In the genomic region with DNA sequence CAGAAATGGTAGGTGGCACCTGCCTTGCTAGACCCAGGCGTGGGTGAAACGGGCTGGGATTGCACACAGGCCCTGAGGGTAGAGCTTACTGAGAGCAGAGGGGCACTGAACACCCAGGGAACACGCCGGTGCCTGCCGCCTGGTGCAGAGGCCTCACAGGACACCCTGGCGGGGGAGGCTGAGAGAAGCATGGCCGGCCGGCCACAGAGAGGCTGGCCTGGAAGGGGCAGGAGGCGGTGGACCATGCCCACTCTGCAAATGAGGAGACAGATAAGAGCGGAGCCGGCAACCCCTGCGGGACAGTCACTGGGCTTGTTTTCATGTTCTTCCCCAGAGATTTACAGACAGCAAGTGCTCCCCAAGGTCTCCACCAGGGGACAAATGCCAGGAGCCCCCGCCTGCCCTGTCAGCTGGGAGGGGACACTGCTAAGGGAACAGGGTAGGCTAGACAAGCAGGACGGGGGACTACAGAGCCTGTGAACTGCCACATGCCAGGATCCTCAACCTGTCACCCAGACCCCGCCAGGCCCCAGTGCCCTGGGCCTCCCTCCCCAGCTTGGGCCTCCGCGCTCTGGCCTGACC, we compare ENCODE assay signal across 15 cellular contexts. TPM values are rescaled to one million over a fixed set of nuclear protein-coding genes. Genes with fewer than 3 reads are reported as not detected.
DNase-seq lines count a peak whose midpoint lies in the region; ATAC-seq and TF ChIP-seq lines count a peak whose summit lies in the region.
"Had no signal": no experiment of that assay in that cellular context is flagged by ENCODE, and none has a peak within 500 bp of the region (broad histone marks: within the 10 kb centered on the region; RNA-seq: fewer than 3 reads in every experiment).

No MANE protein-coding gene starts in this region.

- H3K4me2 ChIP-seq in H9 (ENCODE audit: insufficient read depth, insufficient read length, low read length) = no peak overlapping the region

- H3T11ph ChIP-seq in H9 (ENCODE audit: low read length) = no peak overlapping the region

- H3K23ac ChIP-seq in H9 (ENCODE audit: insufficient read length, low read depth, low read length) = no peak overlapping the region

- no peak overlapping the region for H3K27ac ChIP-seq in H9 (ENCODE audit: insufficient read length, low read depth, low read length)
- H3K27ac ChIP-seq in brain microvascular endothelial cell = no peak overlapping the region

- H3K9ac ChIP-seq in H9 (ENCODE audit: extremely low read depth, insufficient read length, low read length) = no peak overlapping the region

- H3K4me1 ChIP-seq in Caco-2 = peaks cover 57% of the 10 kb centered on the region
- H3K4me1 ChIP-seq in H9 (ENCODE audit: insufficient read depth, low read length) = peaks cover 5% of the 10 kb centered on the region; the same call in 1 of the 2 replicates

- no peak overlapping the region for H2BK15ac ChIP-seq in H9 (ENCODE audit: low read depth, low read length)

- H2BK20ac ChIP-seq in H9 (ENCODE audit: low read depth, low read length, poor library complexity, severe bottlenecking) = no peak overlapping the region

- H3K4me3 ChIP-seq in Caco-2 (ENCODE audit: low read depth, low read length) (no peak overlapping the region), brain microvascular endothelial cell (ENCODE audit: low read depth, low read length) (no peak overlapping the region)

- DNase-seq in Caco-2 (no peak), H9 (no peak), brain microvascular endothelial cell (no peak), neural crest cell (ENCODE audit: low read depth, low spot score) (no peak), NCI-H146 (lab: John Stamatoyannopoulos, UW) (no peak)
- DNase-seq in activated naive CD4-positive, alpha-beta T cell treated with Interleukin-2 at 50 U/mL for 16 hours = no peak
- DNase-seq: ACHN; AML-193; Calu3; CD4-positive, alpha-beta T cell; DMS53; NCI-H1436; NCI-H2029 treated with DMSO at 0.1 percent for 48 hours; NCI-H774 had no signal

- no peak overlapping the region for H2BK120ac ChIP-seq in H9 (ENCODE audit: low read depth, low read length, poor library complexity, severe bottlenecking)

- no peaks in the 10 kb centered on the region for H3K9me3 ChIP-seq in Caco-2
- H3K9me3 ChIP-seq in H9 (ENCODE audit: control insufficient read depth, low read depth, low read length) = no peaks in the 10 kb centered on the region

- peaks cover 56% of the 10 kb centered on the region for H3K4me1 Mint-ChIP-seq in Caco-2 (ENCODE audit: low read depth, unreplicated experiment)
- H3K4me1 Mint-ChIP-seq in H9 = peaks cover 24 to 42% of the 10 kb centered on the region in 2 experiments
- peaks cover 22% of the 10 kb centered on the region for H3K4me1 Mint-ChIP-seq in neural crest cell

- no peak overlapping the region for H2AK5ac ChIP-seq in H9 (ENCODE audit: insufficient read length, low read length)

- peak overlapping the region; percentile 42 for H3K27ac Mint-ChIP-seq in Caco-2 (ENCODE audit: unreplicated experiment)
- no peak overlapping the region for H3K27ac Mint-ChIP-seq in H9
- H3K27ac Mint-ChIP-seq in neural crest cell (ENCODE audit: unreplicated experiment) = no peak overlapping the region
- H3K27ac Mint-ChIP-seq: CD4-positive, alpha-beta T cell had no signal

- WGBS in H9 (ENCODE audit: extremely low coverage, insufficient read length, low lambda C conversion rate) = no CpG with 5 or more reads among the region's 17 CpGs

- H3K4me3 Mint-ChIP-seq in Caco-2 (ENCODE audit: unreplicated experiment) = no peak overlapping the region
- H3K4me3 Mint-ChIP-seq in H9 = no peak overlapping the region
- no peak overlapping the region for H3K4me3 Mint-ChIP-seq in neural crest cell
- H3K4me3 Mint-ChIP-seq: CD4-positive, alpha-beta T cell had no signal

- peaks cover 5% of the 10 kb centered on the region for H3K36me3 Mint-ChIP-seq in Caco-2 (ENCODE audit: insufficient read depth, unreplicated experiment)
- peaks cover 0 to 2% (median 0%) of the 10 kb centered on the region in 3 experiments; a peak in 1 of 7 replicates for H3K36me3 Mint-ChIP-seq in H9 (ENCODE audit: insufficient read depth in 1 of 3, low read depth in 3 of 3)
- H3K36me3 Mint-ChIP-seq in neural crest cell (ENCODE audit: low read depth) = no peaks in the 10 kb centered on the region

- H2BK5ac ChIP-seq in H9 (ENCODE audit: insufficient read length, low read length) = no peak overlapping the region

- no peaks in the 10 kb centered on the region for H4K20me1 ChIP-seq in H9 (ENCODE audit: control insufficient read depth, insufficient read depth, insufficient read length)

- H2BK12ac ChIP-seq in H9 (ENCODE audit: insufficient read length, low read depth, low read length) = no peak overlapping the region

- no peak overlapping the region for H4K91ac ChIP-seq in H9 (ENCODE audit: insufficient read length, low read depth, low read length)

- CTCF ChIA-PET in Caco-2 (lab: Charles Lee) = interaction anchor here (0.7 to 0.9 kb wide), 2 partner anchors 13 to 331 kb away, joined by 3 to 7 read pairs; no protein-coding TSS in a partner anchor

- H3K23me2 ChIP-seq in H9 (ENCODE audit: insufficient read length, low read depth, low read length, poor library complexity, severe bottlenecking) = no peaks in the 10 kb centered on the region

- H3K27me3 Mint-ChIP-seq in Caco-2 (ENCODE audit: insufficient read depth, unreplicated experiment) (no peaks in the 10 kb centered on the region), H9 (ENCODE audit: low read depth) (peaks cover 42% of the 10 kb centered on the region), neural crest cell (ENCODE audit: low read depth) (peaks cover 16% of the 10 kb centered on the region)
- H3K27me3 Mint-ChIP-seq: CD4-positive, alpha-beta T cell had no signal

- H3K79me2 ChIP-seq in H9 (ENCODE audit: insufficient read depth, low read length) = no peaks in the 10 kb centered on the region

- TF ChIP-seq CTCF in Caco-2 (IDR thresholded peaks at IDR 0.05; ENCODE audit: insufficient read depth in 1 of 2, low read depth in 1 of 2, low read length in 1 of 2, severe bottlenecking in 1 of 2, unreplicated experiment in 1 of 2) (no peak), H9 (conservative IDR thresholded peaks at IDR 0.05) (peak; percentile 43), brain microvascular endothelial cell (IDR thresholded peaks at IDR 0.05; ENCODE audit: low read depth, low read length, missing control alignments) (peak; percentile 12), neural crest cell (conservative IDR thresholded peaks at IDR 0.05) (peak; percentile 27)

- no peak overlapping the region for H4K5ac ChIP-seq in H9 (ENCODE audit: insufficient read length, low read depth, low read length)

- intact Hi-C loops in Caco-2 (cut with micrococcal nuclease; ENCODE audit: unreplicated experiment) = no loop called here

- BruUV-seq in Caco-2 (replicated peaks; lab: Mats Ljungman, UMichigan) = no TSS peak

- H3K56ac ChIP-seq in H9 (ENCODE audit: insufficient read length, low read depth, low read length) = no peak overlapping the region

- H3K79me1 ChIP-seq in H9 (ENCODE audit: insufficient read depth, low read depth, low read length, poor library complexity, severe bottlenecking) = no peaks in the 10 kb centered on the region

- H3K4ac ChIP-seq in H9 (ENCODE audit: low read depth, low read length) = no peak overlapping the region

- POLR2A ChIA-PET in Caco-2 (lab: Charles Lee) = interaction anchor here (0.6 kb wide), 1 partner anchor 9 kb away, joined by 4 read pairs; no protein-coding TSS in a partner anchor

- H3K14ac ChIP-seq in H9 (ENCODE audit: insufficient read depth, low read length) = peak overlapping the region; percentile 21; the same call in 1 of the 2 replicates

- H3K36me3 ChIP-seq in Caco-2 (ENCODE audit: control insufficient read depth, insufficient read depth, low read length) (no peaks in the 10 kb centered on the region), brain microvascular endothelial cell (replicated peaks) (no peaks in the 10 kb centered on the region)

- H2AFZ ChIP-seq in H9 (ENCODE audit: low read length) = no peak overlapping the region

- in situ Hi-C loops in brain microvascular endothelial cell (cut with HindIII; ENCODE audit: low pct_ligation_motif_present, low sequenced_read_pairs) = no loop called here

- H3K18ac ChIP-seq in H9 (ENCODE audit: insufficient read length, low read depth, low read length) = no peak overlapping the region

- H3K27me3 ChIP-seq in Caco-2 (replicated peaks; ENCODE audit: control insufficient read depth, insufficient read depth, low read length) (no peaks in the 10 kb centered on the region), H9 (ENCODE audit: insufficient read depth, low read length) (no peaks in the 10 kb centered on the region), brain microvascular endothelial cell (replicated peaks) (peaks cover 10% of the 10 kb centered on the region)

- no peak overlapping the region for H4K8ac ChIP-seq in H9 (replicated peaks; ENCODE audit: insufficient read length, low read depth, low read length)

- ATAC-seq in HG02870 (IDR thresholded peaks at IDR 0.05; ENCODE audit: unreplicated experiment) = no peak

- H3K9me3 Mint-ChIP-seq in Caco-2 (ENCODE audit: unreplicated experiment) (no peaks in the 10 kb centered on the region), H9 (no peaks in the 10 kb centered on the region), neural crest cell (no peaks in the 10 kb centered on the region)
- H3K9me3 Mint-ChIP-seq: CD4-positive, alpha-beta T cell had no signal

RNA-seq across cellular contexts. Expression of a gene that starts 38.5 kb away (rescaled TPM):
- 81.7 and 82.7 TPM in 2 replicates for total RNA-seq in Caco-2 (2022)
- total RNA-seq in H9 (2021) = 75.6 and 76.5 TPM in 2 replicates
- 65.0 and 67.5 TPM in 2 replicates for total RNA-seq in neural crest cell

Comparison
In these comparisons a context has a peak if more than half of its experiments do, and no peak if none do; other contexts are left out.
1. CTCF ChIP-seq: peak in H9 (single experiment), brain microvascular endothelial cell (single experiment) and neural crest cell (single experiment); none in Caco-2 (0 of 2).